Comparison of ENCODE assay signal across 17 cellular contexts in the genomic region with DNA sequence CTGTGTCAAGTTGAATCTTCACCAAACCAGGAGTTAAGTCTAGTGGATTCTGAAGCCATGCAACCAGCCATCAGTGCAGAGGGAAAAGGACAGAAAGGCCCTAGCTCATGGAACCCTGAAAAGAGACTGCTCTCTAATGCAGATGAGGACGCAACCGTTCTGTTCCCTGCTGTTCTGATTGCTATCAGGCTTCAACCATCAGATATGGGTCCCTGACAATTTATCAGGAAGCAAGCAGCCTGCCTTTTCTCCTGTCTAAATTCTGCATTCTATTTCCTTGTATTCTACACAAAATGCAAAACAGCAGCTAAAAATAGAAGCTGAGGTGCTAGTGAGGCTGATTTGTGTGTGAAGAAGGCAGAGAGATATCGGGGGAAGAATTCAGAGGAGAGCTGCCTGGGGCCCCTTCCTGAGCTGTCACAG.
DNase-seq lines count a peak whose midpoint lies in the region; ATAC-seq, FAIRE-seq and TF ChIP-seq lines count a peak whose summit lies in the region.
"Had no signal": no experiment of that assay in that cellular context is flagged by ENCODE, and none has a peak within 500 bp of the region (broad histone marks: within the 10 kb centered on the region; RNA-seq: fewer than 3 reads in every experiment).

No MANE protein-coding gene starts in this region.

- FAIRE-seq in GM12878 (lab: Jason Lieb, UNC): peak; percentile 18

- no peaks in the 10 kb centered on the region for H3K36me3 ChIP-seq in BLaER1 treated with 17β-estradiol and CSF1 and Interleukin-3, amounts not matched to agents 10 nM and 100 nM
- no peaks in the 10 kb centered on the region for H3K36me3 ChIP-seq in MM.1S (replicated peaks; ENCODE audit: insufficient read depth, low read length)
- H3K36me3 ChIP-seq in GM12878 (ENCODE audit: control insufficient read depth in 2 of 2, insufficient read depth in 2 of 2, low read length in 1 of 2): no peaks in the 10 kb centered on the region
- no peaks in the 10 kb centered on the region for H3K36me3 ChIP-seq in neural cell (ENCODE audit: insufficient read depth, low read length)
- H3K36me3 ChIP-seq in osteoblast (ENCODE audit: insufficient read depth, low read length): no peaks in the 10 kb centered on the region
- H3K36me3 ChIP-seq: right lobe of liver, tibial nerve had no signal

- H3F3A ChIP-seq in MM.1S (ENCODE audit: insufficient read depth, low read length): no peaks in the 10 kb centered on the region
- no peaks in the 10 kb centered on the region for H3F3A ChIP-seq in neural cell (ENCODE audit: insufficient read depth, low read length, poor library complexity, severe bottlenecking)

- 3% methylated on average over 3 of the region's 3 CpGs for WGBS in GM12878 (ENCODE audit: insufficient coverage, insufficient replicate concordance, low lambda C conversion rate, missing lambda C conversion rate)

- H4K20me1 ChIP-seq in BLaER1 treated with 17β-estradiol and CSF1 and Interleukin-3, amounts not matched to agents 10 nM and 100 nM: peaks cover 0 to 12% (median 0%) of the 10 kb centered on the region in 11 experiments; a peak in 3 of 22 replicates
- H4K20me1 ChIP-seq in MM.1S (ENCODE audit: insufficient read depth, low read length): no peaks in the 10 kb centered on the region
- no peaks in the 10 kb centered on the region for H4K20me1 ChIP-seq in GM12878 (ENCODE audit: control insufficient read depth, insufficient read depth)
- no peaks in the 10 kb centered on the region for H4K20me1 ChIP-seq in neural cell (ENCODE audit: insufficient read depth)
- H4K20me1 ChIP-seq in osteoblast (ENCODE audit: insufficient read depth, low read length): no peaks in the 10 kb centered on the region

- POLR2A ChIA-PET in GM12878 (lab: Charles Lee): interaction anchor here (0.9 to 1.0 kb wide), 2 partner anchors 16 to 31 kb away, joined by 3 read pairs; no protein-coding TSS in a partner anchor

- ATAC-seq in GM12878 (no peak), HG03108 (IDR thresholded peaks at IDR 0.05; ENCODE audit: unreplicated experiment) (no peak)
- ATAC-seq: activated CD8-positive, alpha-beta memory T cell treated with anti-CD3 and anti-CD28 coated beads, Interleukin-2, amount 10 ng/mL, durations not matched to agents 7 days and 5 days; natural killer cell; right lobe of liver had no signal

- DNase-seq in MM.1S (no peak), GM12878 (ENCODE audit: low read depth, low spot score) (no peak), osteoblast (ENCODE audit: insufficient read length, low spot score, missing footprints) (no peak), T-helper 2 cell (no peak)
- no peak for DNase-seq in activated naive CD4-positive, alpha-beta T cell treated with anti-CD3 and anti-CD28 coated beads, Interleukin-2, amount 50 U/mL, for 16 hours
- DNase-seq: activated CD8-positive, alpha-beta memory T cell treated with anti-CD3 and anti-CD28 coated beads, Interleukin-2, amount 10 ng/mL, durations not matched to agents 7 days and 5 days; activated naive CD4-positive, alpha-beta T cell treated with Interleukin-2 at 50 U/mL for 16 hours; foreskin melanocyte; GM23248; natural killer cell; NCI-H1048; right lobe of liver; stimulated activated CD4-positive, alpha-beta T cell treated with anti-CD3 and anti-CD28 coated beads, Interleukin-2, amount 100 ng/mL, for 24 hours had no signal

- H3K27ac ChIP-seq in BLaER1 treated with 17β-estradiol and CSF1 and Interleukin-3, amounts not matched to agents 10 nM and 100 nM: peak overlapping the region in 1 of 11 experiments; percentile 13; a peak in 1 of 22 replicates
- H3K27ac ChIP-seq in MM.1S (ENCODE audit: low read length) (no peak overlapping the region), GM12878 (ENCODE audit: control insufficient read depth, insufficient read depth) (no peak overlapping the region; the same call in 1 of the 2 replicates), neural cell (ENCODE audit: low read length) (peak overlapping the region; percentile 90), osteoblast (ENCODE audit: low read depth, low read length) (no peak overlapping the region)
- H3K27ac ChIP-seq: GM23248, right lobe of liver, tibial nerve had no signal

- peak overlapping the region; percentile 86 to 99 (median 94) for H3K4me2 ChIP-seq in BLaER1 treated with 17β-estradiol and CSF1 and Interleukin-3, amounts not matched to agents 10 nM and 100 nM
- peak overlapping the region; percentile 26; the same call in 1 of the 2 replicates for H3K4me2 ChIP-seq in MM.1S (ENCODE audit: low read depth, low read length)
- peak overlapping the region; percentile 51 for H3K4me2 ChIP-seq in GM12878 (ENCODE audit: control insufficient read depth, insufficient read depth)
- peak overlapping the region; percentile 56 for H3K4me2 ChIP-seq in neural cell (ENCODE audit: low read length)
- H3K4me2 ChIP-seq in osteoblast (ENCODE audit: insufficient read depth, low read length): no peak overlapping the region

- no peak for TF ChIP-seq POLR2A in GM12878 (IDR thresholded peaks at IDR 0.05; ENCODE audit: low read depth, low read length)

- no peak for TF ChIP-seq CTCF in MM.1S (IDR thresholded peaks at IDR 0.05; ENCODE audit: low read length)
- no peak for TF ChIP-seq CTCF in GM12878 (IDR thresholded peaks at IDR 0.05 in 2 of 3, conservative IDR thresholded peaks at IDR 0.05 in 1 of 3; ENCODE audit: control insufficient read depth in 2 of 3, extremely low read depth in 1 of 3, insufficient read depth in 1 of 3, low read depth in 3 of 3, low read length in 3 of 3)
- no peak for TF ChIP-seq CTCF in neural cell (IDR thresholded peaks at IDR 0.05; ENCODE audit: poor library complexity, severe bottlenecking)
- TF ChIP-seq CTCF in osteoblast (IDR thresholded peaks at IDR 0.05; ENCODE audit: extremely low read depth, low read depth, low read length): no peak

- CTCF ChIA-PET in GM12878 (lab: Yijun Ruan, JAX): interaction anchor here (0.6 to 1.8 kb wide), 4 partner anchors 15 to 49 kb away, joined by 3 to 5 read pairs (median 4); no protein-coding TSS in a partner anchor

- SMC1A ChIA-PET in GM12878 (lab: Charles Lee; ENCODE audit: uncharacterized antibody, unreplicated experiment): interaction anchor here (0.6 to 1.9 kb wide), 5 partner anchors 10 to 219 kb away, joined by 3 to 7 read pairs (median 4); no protein-coding TSS in a partner anchor

- H3K9me2 ChIP-seq in MM.1S (replicated peaks; ENCODE audit: insufficient read depth, low read length): no peaks in the 10 kb centered on the region
- no peaks in the 10 kb centered on the region for H3K9me2 ChIP-seq in neural cell (ENCODE audit: insufficient read depth, low read length)

- peak overlapping the region in 3 of 11 experiments; percentile 21 to 75 (median 70); a peak in 1 of 22 replicates for H3K9ac ChIP-seq in BLaER1 treated with 17β-estradiol and CSF1 and Interleukin-3, amounts not matched to agents 10 nM and 100 nM
- H3K9ac ChIP-seq in MM.1S (ENCODE audit: low read length) (no peak overlapping the region), GM12878 (ENCODE audit: control insufficient read depth, insufficient read depth, low read length) (no peak overlapping the region), neural cell (ENCODE audit: low read length) (peak overlapping the region; percentile 63)
- H3K9ac ChIP-seq: GM23248 had no signal

- TF ChIP-seq EP300 in GM12878 (IDR thresholded peaks at IDR 0.05; ENCODE audit: borderline replicate concordance in 1 of 2, control insufficient read depth in 1 of 2, low read depth in 2 of 2, low read length in 2 of 2) (no peak), neural cell (conservative IDR thresholded peaks at IDR 0.05; ENCODE audit: poor library complexity, severe bottlenecking) (peak; percentile 43)

- TF ChIP-seq RAD21 in GM12878 (IDR thresholded peaks at IDR 0.05; ENCODE audit: insufficient read depth, low read depth, low read length) (no peak), neural cell (conservative IDR thresholded peaks at IDR 0.05) (no peak)

- H3K4me3 ChIP-seq in BLaER1 treated with 17β-estradiol and CSF1 and Interleukin-3, amounts not matched to agents 10 nM and 100 nM: no peak overlapping the region
- H3K4me3 ChIP-seq in MM.1S (ENCODE audit: low read length) (no peak overlapping the region), GM12878 (peak overlapping the region; percentile 13; the same call in 1 of the 2 replicates), neural cell (ENCODE audit: low read length) (peak overlapping the region; percentile 52), osteoblast (ENCODE audit: insufficient read depth, low read length) (no peak overlapping the region)
- H3K4me3 ChIP-seq: GM23248, right lobe of liver, tibial nerve had no signal

- in situ Hi-C loops in GM12878 (cut with MboI): no loop called here

- no peaks in the 10 kb centered on the region for H3K79me2 ChIP-seq in MM.1S (ENCODE audit: low read length)
- no peaks in the 10 kb centered on the region for H3K79me2 ChIP-seq in GM12878 (ENCODE audit: control insufficient read depth, insufficient read depth, low read length)
- no peaks in the 10 kb centered on the region for H3K79me2 ChIP-seq in neural cell (replicated peaks; ENCODE audit: insufficient read depth, low read length)
- H3K79me2 ChIP-seq in osteoblast (ENCODE audit: insufficient read depth, low read length): peaks cover under 1% of the 10 kb centered on the region

- no TSS peak for BruUV-seq in GM12878 (replicated peaks; lab: Mats Ljungman, UMichigan)

- peaks cover 69 to 88% (median 77%) of the 10 kb centered on the region in 10 experiments for H3K4me1 ChIP-seq in BLaER1 treated with 17β-estradiol and CSF1 and Interleukin-3, amounts not matched to agents 10 nM and 100 nM
- peaks cover 13% of the 10 kb centered on the region for H3K4me1 ChIP-seq in MM.1S (ENCODE audit: low read length)
- H3K4me1 ChIP-seq in GM12878 (ENCODE audit: control insufficient read depth, insufficient read depth, low read length): peaks cover 15% of the 10 kb centered on the region
- H3K4me1 ChIP-seq in osteoblast (ENCODE audit: insufficient read depth, low read length): peaks cover 45% of the 10 kb centered on the region
- H3K4me1 ChIP-seq: right lobe of liver had no signal

- H3K27me3 ChIP-seq in BLaER1 treated with 17β-estradiol and CSF1 and Interleukin-3, amounts not matched to agents 10 nM and 100 nM: peaks cover 0 to 33% (median 16%) of the 10 kb centered on the region in 11 experiments; a peak in 12 of 22 replicates
- no peaks in the 10 kb centered on the region for H3K27me3 ChIP-seq in MM.1S (replicated peaks; ENCODE audit: insufficient read depth, low read length)
- no peaks in the 10 kb centered on the region for H3K27me3 ChIP-seq in GM12878 (replicated peaks in 1 of 2; ENCODE audit: control insufficient read depth in 2 of 2, insufficient read depth in 2 of 2, low read length in 1 of 2)
- no peaks in the 10 kb centered on the region for H3K27me3 ChIP-seq in neural cell (ENCODE audit: insufficient read depth, low read depth, low read length)
- H3K27me3 ChIP-seq in osteoblast (ENCODE audit: insufficient read depth, low read length): no peaks in the 10 kb centered on the region
- H3K27me3 ChIP-seq: right lobe of liver, tibial nerve had no signal

- no peaks in the 10 kb centered on the region for H3K9me3 ChIP-seq in BLaER1 treated with 17β-estradiol and CSF1 and Interleukin-3, amounts not matched to agents 10 nM and 100 nM (replicated peaks in 1 of 11)
- H3K9me3 ChIP-seq in MM.1S (replicated peaks; ENCODE audit: insufficient read depth, low read length): no peaks in the 10 kb centered on the region
- H3K9me3 ChIP-seq in GM12878 (replicated peaks; ENCODE audit: control insufficient read depth, insufficient read depth, low read length): no peaks in the 10 kb centered on the region
- H3K9me3 ChIP-seq in neural cell (ENCODE audit: low read length): no peaks in the 10 kb centered on the region
- H3K9me3 ChIP-seq in osteoblast (ENCODE audit: low read depth, low read length): no peaks in the 10 kb centered on the region
- H3K9me3 ChIP-seq: right lobe of liver, tibial nerve had no signal

- intact Hi-C loops in GM12878 (cut with micrococcal nuclease; ENCODE audit: unreplicated experiment): no loop called here

- H2AFZ ChIP-seq in MM.1S (ENCODE audit: low read length) (peak overlapping the region; percentile 32), GM12878 (ENCODE audit: control insufficient read depth, low read depth, low read length) (peak overlapping the region; percentile 68), neural cell (ENCODE audit: low read depth, low read length) (peak overlapping the region; percentile 18), osteoblast (ENCODE audit: low read length) (no peak overlapping the region)

- RAD21 ChIA-PET in GM12878 (lab: Charles Lee; ENCODE audit: unreplicated experiment): interaction anchor here (1.2 to 1.3 kb wide), 2 partner anchors 11 to 50 kb away, joined by 4 read pairs; no protein-coding TSS in a partner anchor

Comparison
In these comparisons a context has a peak if more than half of its experiments do, and no peak if none do; other contexts are left out.
1. H3K4me3 ChIP-seq: peak in GM12878 (single experiment) and neural cell (single experiment); none in BLaER1 treated with 17β-estradiol and CSF1 and Interleukin-3, amounts not matched to agents 10 nM and 100 nM (0 of 10), MM.1S (single experiment) and osteoblast (single experiment).